Comparison of ENCODE assay signal across 27 cellular contexts in the genomic region with DNA sequence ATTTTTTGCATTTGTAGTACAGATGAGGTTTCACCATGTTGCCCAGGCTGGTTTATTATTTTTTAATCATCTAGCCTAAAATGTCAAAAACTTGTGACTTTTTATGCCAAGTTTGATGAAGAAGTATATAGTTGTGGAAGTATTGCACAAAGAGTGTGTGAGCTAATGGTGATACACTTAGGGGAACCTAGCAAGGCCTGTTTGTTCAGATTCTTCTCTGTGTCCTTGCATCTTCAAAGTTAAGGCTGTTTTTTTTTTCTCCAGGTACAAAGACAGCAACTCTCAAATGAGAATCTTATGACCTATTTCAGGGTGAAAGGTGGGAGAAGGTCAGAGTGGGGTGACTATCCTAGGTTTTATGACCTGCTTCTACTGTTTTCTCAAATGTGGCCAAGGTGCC. TPM values are rescaled to one million over a fixed set of nuclear protein-coding genes. Genes with fewer than 3 reads are reported as not detected.
DNase-seq lines count a peak whose midpoint lies in the region; ATAC-seq and TF ChIP-seq lines count a peak whose summit lies in the region.
"Had no signal": no experiment of that assay in that cellular context is flagged by ENCODE, and none has a peak within 500 bp of the region (broad histone marks: within the 10 kb centered on the region; RNA-seq: fewer than 3 reads in every experiment).

No MANE protein-coding gene starts in this region.

- no peak overlapping the region for H2BK120ac ChIP-seq in trophoblast cell (ENCODE audit: insufficient read depth, low read length, poor library complexity)

- TF ChIP-seq CTCF in Caco-2 (IDR thresholded peaks at IDR 0.05; ENCODE audit: insufficient read depth in 1 of 2, low read depth in 1 of 2, low read length in 1 of 2, severe bottlenecking in 1 of 2, unreplicated experiment in 1 of 2) = no peak
- TF ChIP-seq CTCF in hepatocyte (IDR thresholded peaks at IDR 0.05; ENCODE audit: poor library complexity) = no peak
- no peak for TF ChIP-seq CTCF in upper lobe of left lung (IDR thresholded peaks at IDR 0.05)

- peaks cover 8% of the 10 kb centered on the region for H3K79me1 ChIP-seq in trophoblast cell (ENCODE audit: low read length)

- H3K4me2 ChIP-seq in hepatocyte (peak overlapping the region; percentile 60), trophoblast cell (ENCODE audit: low read length) (no peak overlapping the region)
- H3K4me2 ChIP-seq: A549 had no signal

- H4K91ac ChIP-seq in trophoblast cell (ENCODE audit: low read depth, low read length) = no peak overlapping the region

- peaks cover 9% of the 10 kb centered on the region for H3K36me3 ChIP-seq in Caco-2 (ENCODE audit: control insufficient read depth, insufficient read depth, low read length)
- H3K36me3 ChIP-seq in hepatocyte (replicated peaks; ENCODE audit: insufficient read depth, low read depth) = no peaks in the 10 kb centered on the region
- H3K36me3 ChIP-seq in trophoblast cell (ENCODE audit: control insufficient read depth in 1 of 2, insufficient read depth in 2 of 2, low read length in 2 of 2) = no peaks in the 10 kb centered on the region
- no peaks in the 10 kb centered on the region for H3K36me3 ChIP-seq in upper lobe of left lung

- no peaks in the 10 kb centered on the region for H4K20me1 ChIP-seq in hepatocyte (ENCODE audit: insufficient read depth, poor library complexity, severe bottlenecking)

- no peak overlapping the region for H3K9ac ChIP-seq in trophoblast cell (ENCODE audit: low read length)

- H3K27ac Mint-ChIP-seq in Caco-2 (ENCODE audit: unreplicated experiment) = peak overlapping the region; percentile 97
- H3K27ac Mint-ChIP-seq: CD8-positive, alpha-beta T cell had no signal

- H3K4me3 ChIP-seq in Caco-2 (ENCODE audit: low read depth, low read length) (no peak overlapping the region), hepatocyte (no peak overlapping the region), trophoblast cell (ENCODE audit: low read depth, low read length) (no peak overlapping the region), upper lobe of left lung (no peak overlapping the region)
- H3K4me3 ChIP-seq: A549, GM12878 had no signal

- H2AFZ ChIP-seq in hepatocyte (no peak overlapping the region), trophoblast cell (ENCODE audit: insufficient read depth, low read length, poor library complexity) (no peak overlapping the region)

- no peak overlapping the region for H3K23ac ChIP-seq in trophoblast cell (ENCODE audit: low read length)

- H2AK5ac ChIP-seq in trophoblast cell (ENCODE audit: low read length) = no peak overlapping the region

- CTCF ChIA-PET in Caco-2 (lab: Charles Lee) = interaction anchor here (1.7 to 3.1 kb wide), 7 partner anchors 11 to 83 kb away, joined by 9 to 83 read pairs (median 26); a partner anchor contains a TSS

- POLR2A ChIA-PET in Caco-2 (lab: Charles Lee) = interaction anchor here (0.6 to 3.1 kb wide), 5 partner anchors 11 to 250 kb away, joined by 3 to 106 read pairs (median 3); no protein-coding TSS in a partner anchor

- no TSS peak for BruUV-seq in Caco-2 (replicated peaks; lab: Mats Ljungman, UMichigan)

- no peak for TF ChIP-seq POLR2A in upper lobe of left lung (IDR thresholded peaks at IDR 0.05)

- H3K4me3 Mint-ChIP-seq in Caco-2 (ENCODE audit: unreplicated experiment) = peak overlapping the region; percentile 84
- H3K4me3 Mint-ChIP-seq: CD8-positive, alpha-beta T cell had no signal

- H2BK5ac ChIP-seq in trophoblast cell (ENCODE audit: low read depth, low read length, poor library complexity) = no peak overlapping the region

- H4K8ac ChIP-seq in trophoblast cell (ENCODE audit: low read depth, low read length) = no peak overlapping the region

- H3K14ac ChIP-seq in trophoblast cell (ENCODE audit: low read length) = no peak overlapping the region

- H3K27me3 Mint-ChIP-seq in Caco-2 (ENCODE audit: insufficient read depth, unreplicated experiment) = no peaks in the 10 kb centered on the region

- H3K4me1 ChIP-seq in Caco-2 (peaks cover 98% of the 10 kb centered on the region), hepatocyte (ENCODE audit: insufficient read depth) (peaks cover 89% of the 10 kb centered on the region), trophoblast cell (ENCODE audit: control insufficient read depth in 1 of 2, insufficient read depth in 2 of 2, low read length in 2 of 2) (peaks cover 22 to 31% of the 10 kb centered on the region in 2 experiments), upper lobe of left lung (peaks cover 21 to 60% (median 40%) of the 10 kb centered on the region in 4 donors)

- no peak overlapping the region for H3K4ac ChIP-seq in trophoblast cell (ENCODE audit: low read depth, low read length)

- intact Hi-C loops in Caco-2 (cut with micrococcal nuclease; ENCODE audit: unreplicated experiment) = loop anchor here (5.0 kb wide), 2 partner anchors 214 to 264 kb away; no protein-coding TSS in a partner anchor

- H3K9me3 ChIP-seq in Caco-2 (peaks cover 16% of the 10 kb centered on the region), hepatocyte (ENCODE audit: low read depth) (no peaks in the 10 kb centered on the region), trophoblast cell (ENCODE audit: insufficient read depth, low read depth, low read length) (peaks cover 2% of the 10 kb centered on the region), upper lobe of left lung (no peaks in the 10 kb centered on the region)
- H3K9me3 ChIP-seq: A549 had no signal

- ATAC-seq in upper lobe of left lung (ENCODE audit: low FRiP score in 2 of 2) = no peak
- ATAC-seq in GM18502 (IDR thresholded peaks at IDR 0.05; ENCODE audit: poor library complexity, unreplicated experiment) = no peak
- ATAC-seq: CD8-positive, alpha-beta T cell; GM12878; HCT116 had no signal

- H3K9me3 Mint-ChIP-seq in Caco-2 (ENCODE audit: unreplicated experiment) = peaks cover 14% of the 10 kb centered on the region

- H3K79me2 ChIP-seq in hepatocyte = peaks cover 40% of the 10 kb centered on the region
- H3K79me2 ChIP-seq in trophoblast cell (ENCODE audit: control insufficient read depth, insufficient read depth, low read length, poor library complexity) = no peaks in the 10 kb centered on the region

- no peaks in the 10 kb centered on the region for H3K9me2 ChIP-seq in hepatocyte (replicated peaks; ENCODE audit: insufficient read depth)

- H3K4me1 Mint-ChIP-seq in Caco-2 (ENCODE audit: low read depth, unreplicated experiment) = peaks cover 67% of the 10 kb centered on the region

- H3K36me3 Mint-ChIP-seq in Caco-2 (ENCODE audit: insufficient read depth, unreplicated experiment) = peaks cover 57% of the 10 kb centered on the region
- H3K36me3 Mint-ChIP-seq: CD8-positive, alpha-beta T cell had no signal

- no peak for TF ChIP-seq EP300 in upper lobe of left lung (IDR thresholded peaks at IDR 0.05)

- H3K27me3 ChIP-seq in Caco-2 (replicated peaks; ENCODE audit: control insufficient read depth, insufficient read depth, low read length) = no peaks in the 10 kb centered on the region
- H3K27me3 ChIP-seq in hepatocyte = no peaks in the 10 kb centered on the region
- H3K27me3 ChIP-seq in trophoblast cell (ENCODE audit: insufficient read depth, low read length) = no peaks in the 10 kb centered on the region
- H3K27me3 ChIP-seq in upper lobe of left lung = no peaks in the 10 kb centered on the region

- peak overlapping the region; percentile 98 for H3K27ac ChIP-seq in hepatocyte
- no peak overlapping the region for H3K27ac ChIP-seq in trophoblast cell (ENCODE audit: low read depth, low read length)
- peak overlapping the region in 3 of 4 donors; percentile 60 to 91 (median 80) for H3K27ac ChIP-seq in upper lobe of left lung
- H3K27ac ChIP-seq: A549, C4-2B, RWPE1 had no signal

- DNase-seq in Caco-2 = peak in 1 of 2 experiments; percentile 51
- no peak for DNase-seq in hepatocyte (ENCODE audit: low spot score)
- DNase-seq in trophoblast cell = peak; percentile 46 to 90
- DNase-seq in upper lobe of left lung = no peak
- DNase-seq in KG1 (lab: John Stamatoyannopoulos, UW) = no peak
- no peak for DNase-seq in NCI-H128 (lab: John Stamatoyannopoulos, UW; ENCODE audit: unreplicated experiment)
- DNase-seq: AML-193; CD8-positive, alpha-beta T cell; DMS 273 treated with DMSO at 0.1 percent for 48 hours; DMS79; EL; GDM1; Kasumi-1; NCI-H1092 treated with DMSO at 0.1 percent for 48 hours; NCI-H146; NCI-H2029; NCI-H226; NCI-H510A; NCI-H69; SHP77 had no signal

- H2BK12ac ChIP-seq in trophoblast cell (ENCODE audit: low read length) = no peak overlapping the region

- no peak overlapping the region for H3K18ac ChIP-seq in trophoblast cell (ENCODE audit: low read length)

- no peak overlapping the region for H4K12ac ChIP-seq in trophoblast cell (ENCODE audit: low read depth, low read length)

RNA-seq across cellular contexts. Expression of a gene that starts 7.3 kb away (rescaled TPM):
- 231 and 277 TPM in 2 replicates for total RNA-seq in Caco-2 (2022)
- total RNA-seq in hepatocyte = 52.2 and 79.2 TPM in 2 replicates
- 43.4 and 51.6 TPM in 2 replicates for polyA plus RNA-seq in hepatocyte
- 3.4 and 4.6 TPM in 2 replicates for polyA plus RNA-seq in trophoblast cell (2013)
- total RNA-seq in upper lobe of left lung = 100 to 1,000 TPM in 4 of 6 donors, 10 to 100 TPM in 2; 86.2 to 366 (median 193) TPM
- total RNA-seq: CD8-positive, alpha-beta T cell; H4 had no signal

Comparison
In these comparisons a context has a peak if more than half of its experiments do, and no peak if none do; other contexts are left out.
1. DNase-seq: peak in trophoblast cell (2 of 2); none in hepatocyte (single experiment), upper lobe of left lung (0 of 2), KG1 (single experiment) and NCI-H128 (single experiment).